Comparison of ENCODE assay signal across 17 cellular contexts in the genomic region with DNA sequence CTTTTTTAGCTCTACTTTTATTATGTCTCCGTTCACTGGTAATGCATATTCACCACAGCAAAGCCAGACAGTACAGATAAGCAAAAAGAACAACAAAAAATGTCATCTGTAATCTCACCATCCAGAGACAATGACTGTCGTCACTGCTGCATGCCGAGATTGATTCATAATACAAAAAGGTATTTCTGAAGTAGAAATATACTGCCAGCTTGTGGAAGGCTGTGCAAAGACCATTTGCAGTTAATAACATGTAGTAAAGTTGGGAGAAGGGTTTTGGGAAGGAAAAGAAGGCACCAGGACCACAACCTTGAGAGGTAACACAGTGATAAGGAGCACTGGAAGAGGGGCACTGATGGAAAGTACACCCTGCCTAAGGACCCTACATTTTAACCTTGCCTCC.
"Had no signal": no experiment of that assay in that cellular context is flagged by ENCODE, and none has a peak within 500 bp of the region (broad histone marks: within the 10 kb centered on the region; RNA-seq: fewer than 3 reads in every experiment).

No MANE protein-coding gene starts in this region.

- H3K27ac ChIP-seq: epithelial cell of prostate, esophagus muscularis mucosa, gastrocnemius medialis, heart right ventricle, testis, tibial nerve had no signal

- FAIRE-seq: islet of Langerhans had no signal

- H3K27me3 ChIP-seq: esophagus muscularis mucosa, gastrocnemius medialis, testis, tibial nerve had no signal

- H3K4me1 ChIP-seq: esophagus muscularis mucosa, gastrocnemius medialis, heart right ventricle, testis, tibial nerve had no signal

- H3K4me3 ChIP-seq: esophagus muscularis mucosa, gastrocnemius medialis, heart right ventricle, mucosa of descending colon, testis, tibial nerve had no signal

- DNase-seq: effector memory CD8-positive, alpha-beta T cell; gastrocnemius medialis; heart right ventricle; hypothalamus; mammary epithelial cell; mucosa of descending colon; naive thymus-derived CD8-positive, alpha-beta T cell; posterior cingulate gyrus; stimulated activated CD4-positive, alpha-beta T cell treated with anti-CD3 and anti-CD28 coated beads, Interleukin-2, amount 100 ng/mL, for 24 hours; stimulated activated CD4-positive, alpha-beta T cell treated with anti-CD3 and anti-CD28 coated beads, Interleukin-4, amount 100 ng/mL, for 4 hours; stimulated activated naive B cell treated with anti-CD40 and anti-IgM and Interleukin-4, amounts not matched to agents 10 μg/mL and 1 μg/mL and 100 μg/mL, for 72 hours; stimulated activated naive CD8-positive, alpha-beta T cell treated with anti-CD3 and anti-CD28 coated beads, Interleukin-15, amount 100 ng/mL, for 72 hours; testis had no signal

- H3K9me3 ChIP-seq: esophagus muscularis mucosa, gastrocnemius medialis, heart right ventricle, mucosa of descending colon, testis, tibial nerve had no signal

- H3K36me3 ChIP-seq: esophagus muscularis mucosa, gastrocnemius medialis, heart right ventricle, tibial nerve had no signal
